In the genomic region with DNA sequence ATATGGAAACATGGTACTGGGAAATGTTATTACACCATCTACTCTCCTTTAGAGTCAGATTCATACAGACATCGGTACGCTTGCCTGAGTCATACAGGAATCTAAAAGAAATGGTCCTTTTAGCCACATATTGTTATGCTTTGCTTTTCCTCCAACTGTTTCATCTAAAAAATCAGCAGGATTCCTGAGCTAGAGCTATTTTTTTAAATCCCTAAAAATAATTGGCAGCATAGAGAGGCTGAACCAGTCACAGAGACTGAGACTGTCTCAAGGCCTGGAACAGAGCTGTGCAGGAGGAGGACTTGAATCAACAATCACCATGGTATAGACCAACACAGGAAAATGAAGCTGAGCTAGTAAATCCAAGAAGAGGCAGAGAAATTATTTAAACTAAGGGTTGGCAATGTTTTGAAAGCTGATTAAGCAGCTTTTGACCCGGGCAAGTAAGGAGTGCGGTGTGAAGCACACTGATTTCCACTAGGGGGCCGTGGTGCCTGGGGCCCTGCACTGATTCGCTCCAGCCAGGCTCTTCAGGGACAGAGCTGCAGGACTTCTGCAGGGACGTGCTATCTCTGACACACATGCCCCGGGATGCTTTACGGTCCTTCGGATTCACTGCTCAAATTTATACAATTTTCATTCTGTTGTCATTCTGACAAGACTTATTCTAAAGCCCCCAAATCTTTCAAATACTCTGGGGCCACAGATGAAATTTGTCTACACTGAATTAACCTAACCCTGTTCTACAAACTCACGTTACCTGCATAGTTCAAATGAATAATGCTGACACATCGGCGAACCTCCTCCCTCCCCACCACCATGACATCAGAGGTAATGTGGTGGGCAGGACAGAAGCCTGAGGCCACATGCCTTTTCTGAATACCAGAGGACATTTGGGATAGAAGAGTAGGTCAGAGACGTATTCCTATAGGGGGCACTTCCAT, we compare ENCODE assay signal across 8 cellular contexts.
DNase-seq lines count a peak whose midpoint lies in the region; ATAC-seq, FAIRE-seq and TF ChIP-seq lines count a peak whose summit lies in the region.

No MANE protein-coding gene starts in this region.

- FAIRE-seq in D721Med (lab: Jason Lieb, UNC), result no peak
- FAIRE-seq in frontal cortex (lab: Jason Lieb, UNC), result no peak

- H3K79me2 ChIP-seq in parathyroid adenoma, result no peaks in the 10 kb centered on the region

- H3K9me3 ChIP-seq in parathyroid adenoma (ENCODE audit: control insufficient read depth, low read length), result no peaks in the 10 kb centered on the region

- no peaks in the 10 kb centered on the region for H3K4me1 ChIP-seq in parathyroid adenoma

- H3K4me2 ChIP-seq in parathyroid adenoma (ENCODE audit: low read length), result no peak overlapping the region

- H3K27ac ChIP-seq in parathyroid adenoma, result no peak overlapping the region

- H3K27me3 ChIP-seq in parathyroid adenoma (ENCODE audit: control insufficient read depth, insufficient read depth, low read length), result no peaks in the 10 kb centered on the region

- H3K36me3 ChIP-seq in parathyroid adenoma (ENCODE audit: control insufficient read depth, insufficient read depth, low read length), result no peaks in the 10 kb centered on the region

- no peak overlapping the region for H3K4me3 ChIP-seq in parathyroid adenoma (ENCODE audit: low read depth, low read length)

- DNase-seq in D721Med (ENCODE audit: insufficient read length, low spot score), result peak; percentile 15
- peak; percentile 44 for DNase-seq in NCI-H82 treated with DMSO at 0.1 percent for 48 hours (lab: John Stamatoyannopoulos, UW; ENCODE audit: unreplicated experiment)
- peak; percentile 23 for DNase-seq in activated T-cell treated with anti-CD3 and anti-CD28 coated beads for 48 hours (ENCODE audit: low read depth)
- peak; percentile 4 to 25 for DNase-seq in frontal cortex (ENCODE audit: low spot score in 2 of 2)
- DNase-seq in posterior vena cava (ENCODE audit: low spot score), result no peak

- TF ChIP-seq CTCF in D721Med (IDR thresholded peaks at IDR 0.05; ENCODE audit: insufficient read depth, missing control alignments) (peak; percentile 71), parathyroid adenoma (IDR thresholded peaks at IDR 0.05) (peak; percentile 68)

- H3K9ac ChIP-seq in parathyroid adenoma, result no peak overlapping the region

- H2AFZ ChIP-seq in parathyroid adenoma, result no peak overlapping the region

- intact Hi-C loops in posterior vena cava (cut with DNase I), result loop anchor here in 1 of 2 donors (5.0 kb wide), 1 partner anchor 192 kb away; no protein-coding TSS in a partner anchor

- ATAC-seq in GM19328 (IDR thresholded peaks at IDR 0.05; ENCODE audit: unreplicated experiment), result peak; percentile 84
- ATAC-seq in HG03175 (IDR thresholded peaks at IDR 0.05; ENCODE audit: unreplicated experiment), result peak; percentile 85
